ENCODE assay signal across 8 cellular contexts in genomic region chr6:79421707-79422484, GRCh38.
DNase-seq lines count a peak whose midpoint lies in the region; ATAC-seq lines count a peak whose summit lies in the region.

No MANE protein-coding gene starts in this region.

- H3K36me3 ChIP-seq in endocrine pancreas (ENCODE audit: control insufficient read depth, insufficient read depth, low read length): no peaks in the 10 kb centered on the region

- peak overlapping the region; percentile 80 for H3K4me3 ChIP-seq in endocrine pancreas (ENCODE audit: control insufficient read depth, insufficient read depth, low read length)

- no peak overlapping the region for H3K9ac ChIP-seq in endocrine pancreas (ENCODE audit: control insufficient read depth, insufficient read depth, low read length)

- peaks cover 14% of the 10 kb centered on the region for H3K4me1 ChIP-seq in endocrine pancreas (ENCODE audit: control insufficient read depth, insufficient read depth, low read length)

- DNase-seq in NCI-H2196 treated with DMSO at 0.1 percent for 48 hours (lab: John Stamatoyannopoulos, UW; ENCODE audit: unreplicated experiment) (peak; percentile 45), pulmonary artery endothelial cell (ENCODE audit: low read depth, low spot score) (peak; percentile 94), T-helper 1 cell (no peak)
- no peak for DNase-seq in stimulated activated CD4-positive, alpha-beta T cell treated with anti-CD3 and anti-CD28 coated beads, Interleukin-4, amount 100 ng/mL, for 4 hours

- no peaks in the 10 kb centered on the region for H3K9me3 ChIP-seq in endocrine pancreas (ENCODE audit: control insufficient read depth, low read length)

- no peaks in the 10 kb centered on the region for H3K27me3 ChIP-seq in endocrine pancreas (ENCODE audit: control insufficient read depth, insufficient read depth, low read length)

- ATAC-seq in GM18511 (IDR thresholded peaks at IDR 0.05; ENCODE audit: unreplicated experiment) (peak; percentile 84), HG02973 (IDR thresholded peaks at IDR 0.05; ENCODE audit: unreplicated experiment) (peak; percentile 83), GM19455 (IDR thresholded peaks at IDR 0.05; ENCODE audit: unreplicated experiment) (no peak)

Comparison
In these comparisons a context has a peak if more than half of its experiments do, and no peak if none do; other contexts are left out.
1. DNase-seq: peak in NCI-H2196 treated with DMSO at 0.1 percent for 48 hours (single experiment) and pulmonary artery endothelial cell (single experiment); none in T-helper 1 cell (0 of 5) and stimulated activated CD4-positive, alpha-beta T cell treated with anti-CD3 and anti-CD28 coated beads, Interleukin-4, amount 100 ng/mL, for 4 hours (0 of 2).